8 cellular contexts compared by ENCODE assay signal in genomic region chr13:95834134-95834765, GRCh38.
A peak's percentile ranks its signal among the peaks of the same experiment; 100 is the strongest.
DNase-seq lines count a peak whose midpoint lies in the region; ATAC-seq, FAIRE-seq and TF ChIP-seq lines count a peak whose summit lies in the region.

No MANE protein-coding gene starts in this region.

- TF ChIP-seq EP300 in tibial nerve (IDR thresholded peaks at IDR 0.05): no peak

- no peak overlapping the region for H2BK15ac ChIP-seq in IMR-90 (ENCODE audit: low read depth, low read length)

- H4K5ac ChIP-seq in IMR-90 (ENCODE audit: low read depth, low read length): no peak overlapping the region

- H3K27me3 ChIP-seq in IMR-90 (ENCODE audit: control insufficient read depth, insufficient read depth, low read length) (no peaks in the 10 kb centered on the region), tibial nerve (no peaks in the 10 kb centered on the region)

- TF ChIP-seq POLR2A in IMR-90 (IDR thresholded peaks at IDR 0.05; ENCODE audit: low read depth, low read length) (no peak), tibial nerve (IDR thresholded peaks at IDR 0.05) (no peak)

- CTCF ChIA-PET in IMR-90 (lab: Yijun Ruan, JAX) (interaction anchor here (0.6 to 2.1 kb wide), 18 partner anchors 10 to 340 kb away, joined by 3 to 12 read pairs (median 5); no protein-coding TSS in a partner anchor), RWPE1 (lab: Yijun Ruan, JAX) (interaction anchor here (0.5 to 1.8 kb wide), 27 partner anchors 9 to 1336 kb away, joined by 3 to 14 read pairs (median 4); partner anchors contain the start of gene DNAJC3)

- H3K56ac ChIP-seq in IMR-90 (ENCODE audit: extremely low read depth, insufficient read depth, low read length): no peak overlapping the region

- TF ChIP-seq CTCF in IMR-90 (conservative IDR thresholded peaks at IDR 0.05; ENCODE audit: low read depth, low read length): peak; percentile 96
- peak; percentile 92 for TF ChIP-seq CTCF in RWPE1 (conservative IDR thresholded peaks at IDR 0.05; ENCODE audit: low read depth)
- peak; percentile 91 for TF ChIP-seq CTCF in osteocyte (IDR thresholded peaks at IDR 0.05)
- peak; percentile 77 to 87 (median 83) for TF ChIP-seq CTCF in tibial nerve (IDR thresholded peaks at IDR 0.05)

- H3K9me3 ChIP-seq in IMR-90 (ENCODE audit: control insufficient read depth, insufficient read depth, low read length): no peaks in the 10 kb centered on the region
- peaks cover 0 to 22% (median 4%) of the 10 kb centered on the region in 4 donors for H3K9me3 ChIP-seq in tibial nerve

- H3K27ac Mint-ChIP-seq in osteocyte (ENCODE audit: unreplicated experiment): no peak overlapping the region

- no CpG with 5 or more reads among the region's 3 CpGs for WGBS in IMR-90 (ENCODE audit: extremely low coverage in 2 of 2, insufficient read length in 1 of 2), 2 experiments
- 16 to 23% methylated on average over 3 of the region's 3 CpGs for WGBS in tibial nerve, 2 donors

- peak; percentile 8 for DNase-seq in DMS53 treated with DMSO at 0.1 percent for 48 hours (lab: John Stamatoyannopoulos, UW; ENCODE audit: unreplicated experiment)
- DNase-seq in IMR-90: peak; percentile 57
- peak; percentile 70 for DNase-seq in RWPE1 (ENCODE audit: low spot score)
- peak; percentile 38 for DNase-seq in activated T-helper 9 cell treated with anti-CD3 and anti-CD28 coated beads, Interleukin-2, amount 50 U/mL, for 16 hours (ENCODE audit: low read depth)
- DNase-seq in frontal cortex (ENCODE audit: low spot score in 2 of 2): peak; percentile 28 to 45
- DNase-seq in osteocyte (ENCODE audit: extremely low spot score, unreplicated experiment): peak; percentile 87
- peak; percentile 28 to 59 for DNase-seq in tibial nerve (ENCODE audit: low spot score in 2 of 2)

- no peaks in the 10 kb centered on the region for H3K4me1 ChIP-seq in IMR-90 (ENCODE audit: control insufficient read depth, insufficient read depth, low read length)
- peaks cover 0 to 10% (median 0%) of the 10 kb centered on the region in 4 donors for H3K4me1 ChIP-seq in tibial nerve

- no peak overlapping the region for H2AFZ ChIP-seq in IMR-90 (replicated peaks; ENCODE audit: low read length, poor library complexity)

- H4K8ac ChIP-seq in IMR-90 (ENCODE audit: low read depth in 2 of 2, low read length in 2 of 2): no peak overlapping the region

- no peak overlapping the region for H2AK9ac ChIP-seq in IMR-90 (replicated peaks; ENCODE audit: low read depth, low read length, poor library complexity)

- no peak overlapping the region for H2AK5ac ChIP-seq in IMR-90 (ENCODE audit: low read depth, low read length)

- dilution Hi-C loops in IMR-90 (cut with HindIII; ENCODE audit: low sequenced_read_pairs, unreplicated experiment): no loop called here

- no peaks in the 10 kb centered on the region for H3K79me1 ChIP-seq in IMR-90 (ENCODE audit: low read depth in 1 of 2, low read length in 2 of 2)

- H2BK5ac ChIP-seq in IMR-90 (ENCODE audit: low read depth, low read length, poor library complexity, severe bottlenecking): no peak overlapping the region

- no peak overlapping the region for H3K4me3 Mint-ChIP-seq in osteocyte (ENCODE audit: unreplicated experiment)

- no peaks in the 10 kb centered on the region for H4K20me1 ChIP-seq in IMR-90 (ENCODE audit: insufficient read depth, low read length)

- in situ Hi-C loops in IMR-90 (cut with MboI; ENCODE audit: low sequenced_read_pairs): loop anchor here (10.0 kb wide), 1 partner anchor 219 kb away; no protein-coding TSS in a partner anchor

- H3K4me2 ChIP-seq in IMR-90 (ENCODE audit: low read depth, low read length): no peak overlapping the region

- TF ChIP-seq RAD21 in IMR-90 (IDR thresholded peaks at IDR 0.05; ENCODE audit: low read length): peak; percentile 94

- no peak overlapping the region for H2BK120ac ChIP-seq in IMR-90 (ENCODE audit: low read depth, low read length)

- no peaks in the 10 kb centered on the region for H3K27me3 Mint-ChIP-seq in osteocyte (ENCODE audit: unreplicated experiment)

- H3K4me3 ChIP-seq in IMR-90 (ENCODE audit: insufficient read depth, low read depth, low read length): no peak overlapping the region
- H3K4me3 ChIP-seq in tibial nerve: no peak overlapping the region

- no peak overlapping the region for H3K4ac ChIP-seq in IMR-90 (ENCODE audit: low read depth, low read length)

- no TSS peak for BruUV-seq in IMR-90 (replicated peaks; lab: Mats Ljungman, UMichigan)

- peaks cover 21% of the 10 kb centered on the region for H3K9me3 Mint-ChIP-seq in osteocyte (ENCODE audit: unreplicated experiment)

- H3K23ac ChIP-seq in IMR-90 (ENCODE audit: low read depth, low read length): no peak overlapping the region

- no peak overlapping the region for H3K9ac ChIP-seq in IMR-90 (ENCODE audit: low read depth, low read length)

- no peak overlapping the region for H3K14ac ChIP-seq in IMR-90 (replicated peaks; ENCODE audit: low read depth, low read length)

- FAIRE-seq in frontal cortex (lab: Jason Lieb, UNC): peak; percentile 70

- H4K91ac ChIP-seq in IMR-90 (ENCODE audit: insufficient read depth, low read depth, low read length): no peak overlapping the region

- H3K36me3 Mint-ChIP-seq in osteocyte (ENCODE audit: unreplicated experiment): peaks cover 25% of the 10 kb centered on the region

- POLR2A ChIA-PET in IMR-90 (lab: Charles Lee; ENCODE audit: unreplicated experiment) (no interaction called here), RWPE1 (lab: Yijun Ruan, JAX; ENCODE audit: low non-redundant PET) (no interaction called here)

- H3K27ac ChIP-seq in IMR-90 (ENCODE audit: insufficient read depth, low read length) (no peak overlapping the region), RWPE1 (no peak overlapping the region), tibial nerve (no peak overlapping the region)

- H3K4me1 Mint-ChIP-seq in osteocyte (ENCODE audit: unreplicated experiment): peaks cover 6% of the 10 kb centered on the region

- peak; percentile 92 for ATAC-seq in GM21526 (IDR thresholded peaks at IDR 0.05; ENCODE audit: low FRiP score, unreplicated experiment)
- ATAC-seq in IMR-90 (ENCODE audit: low read depth): peak; percentile 94

- H3K36me3 ChIP-seq in IMR-90 (ENCODE audit: control insufficient read depth, insufficient read depth, low read length): 0 out of 2 replicates have a peak, but pooled peaks cover 2% of the 10 kb centered on the region
- peaks cover 0 to 27% (median 0%) of the 10 kb centered on the region in 3 donors for H3K36me3 ChIP-seq in tibial nerve

- no peak overlapping the region for H3K18ac ChIP-seq in IMR-90 (ENCODE audit: low read depth, low read length)

- H3K9me1 ChIP-seq in IMR-90 (ENCODE audit: insufficient read depth, low read length): no peaks in the 10 kb centered on the region

- H2BK20ac ChIP-seq in IMR-90 (ENCODE audit: low read depth, low read length): no peak overlapping the region

- intact Hi-C loops in IMR-90 (cut with micrococcal nuclease): loop anchor here (1.0 to 2.0 kb wide), 7 partner anchors 158 to 429 kb away; no protein-coding TSS in a partner anchor

TF ChIP-seq in IMR-90, 13 proteins besides CTCF, POLR2A, EP300 and RAD21:
- TF ChIP-seq RFX5 (IDR thresholded peaks at IDR 0.05; ENCODE audit: low read depth, low read length) (no peak), SMC3 (IDR thresholded peaks at IDR 0.05; ENCODE audit: low read depth, low read length) (peak; percentile 86)

Comparison
In these comparisons a context has a peak if more than half of its experiments do, and no peak if none do; other contexts are left out.
1. DNase-seq: peak in every context shown above with its lines; median percentile 87 in osteocyte; 70 in RWPE1; 57 in IMR-90; 44 in tibial nerve; 38 in activated T-helper 9 cell treated with anti-CD3 and anti-CD28 coated beads, Interleukin-2, amount 50 U/mL, for 16 hours; 36 in frontal cortex; 8 in DMS53 treated with DMSO at 0.1 percent for 48 hours.